Comparison of ENCODE assay signal across 26 cellular contexts in genomic region chr12:74620932-74621331, GRCh38.
DNase-seq lines count a peak whose midpoint lies in the region; ATAC-seq and TF ChIP-seq lines count a peak whose summit lies in the region.
"Had no signal": no experiment of that assay in that cellular context is flagged by ENCODE, and none has a peak within 500 bp of the region (broad histone marks: within the 10 kb centered on the region; RNA-seq: fewer than 3 reads in every experiment).

No MANE protein-coding gene starts in this region.

- in situ Hi-C loops in SK-MEL-5 (cut with HindIII; ENCODE audit: low pct_unique_long_range_greater_than_20kb, low sequenced_read_pairs) = no loop called here

- TF ChIP-seq POLR2A in HCT116 (IDR thresholded peaks at IDR 0.05; ENCODE audit: borderline replicate concordance, extremely low read depth, insufficient read depth, insufficient read length) = no peak

- CTCF ChIA-PET in HCT116 (lab: Charles Lee) = no interaction called here

- no peaks in the 10 kb centered on the region for H3K9me2 ChIP-seq in HCT116 (ENCODE audit: insufficient read depth)

- H3K4me1 ChIP-seq in HCT116 (ENCODE audit: control insufficient read depth in 1 of 2, insufficient read depth in 2 of 2, low read length in 2 of 2) = no peaks in the 10 kb centered on the region
- H3K4me1 ChIP-seq: SJSA1 had no signal

- no peak overlapping the region for H3K4me3 ChIP-seq in HCT116 (replicated peaks in 1 of 2; ENCODE audit: low read depth in 1 of 2, low read length in 2 of 2)
- H3K4me3 ChIP-seq: PC-9, SJSA1 had no signal

- H4K20me1 ChIP-seq in HCT116 (ENCODE audit: insufficient read depth) = no peaks in the 10 kb centered on the region

- intact Hi-C loops in HCT116 (cut with micrococcal nuclease) = no loop called here

- RAD21 ChIA-PET in HCT116 (lab: Charles Lee; ENCODE audit: low non-redundant PET in 1 of 2, low total read pairs in 2 of 2, uncharacterized antibody in 2 of 2, unreplicated experiment in 2 of 2) = no interaction called here

- H3K27me3 ChIP-seq in HCT116 (ENCODE audit: insufficient read depth, low read length) = no peaks in the 10 kb centered on the region
- H3K27me3 ChIP-seq: SJSA1 had no signal

- H3K79me2 ChIP-seq in HCT116 (ENCODE audit: insufficient read depth, low read length) = no peaks in the 10 kb centered on the region

- H3K9me3 ChIP-seq in HCT116 (ENCODE audit: control insufficient read depth in 1 of 2, insufficient read depth in 1 of 2, low read depth in 1 of 2, low read length in 2 of 2) = no peaks in the 10 kb centered on the region
- H3K9me3 ChIP-seq: SJSA1 had no signal

- no peak overlapping the region for H3K4me2 ChIP-seq in HCT116 (ENCODE audit: low read length)
- H3K4me2 ChIP-seq: PC-9 had no signal

- H3K9ac ChIP-seq in HCT116 (ENCODE audit: low read length) = no peak overlapping the region

- no peak for TF ChIP-seq RAD21 in HCT116 (IDR thresholded peaks at IDR 0.05; ENCODE audit: low read depth)

- H3K27ac ChIP-seq in HCT116 (ENCODE audit: low read depth, low read length) = no peak overlapping the region
- H3K27ac ChIP-seq: C4-2B, PC-9, SJSA1 had no signal

- H2AFZ ChIP-seq in HCT116 (ENCODE audit: low read depth, low read length, poor library complexity, severe bottlenecking) = peak overlapping the region; percentile 39

- POLR2A ChIA-PET in HCT116 (lab: Charles Lee) = no interaction called here

- no TSS peak for BruUV-seq in HCT116 (replicated peaks; lab: Mats Ljungman, UMichigan)

- no peak for ATAC-seq in HCT116
- ATAC-seq: CD8-positive, alpha-beta T cell; T-cell had no signal

- no peak for TF ChIP-seq CTCF in HCT116 (IDR thresholded peaks at IDR 0.05 in 2 of 3, conservative IDR thresholded peaks at IDR 0.05 in 1 of 3; ENCODE audit: borderline replicate concordance in 1 of 3, insufficient read depth in 1 of 3, low read depth in 2 of 3, low read length in 2 of 3)

- peak; percentile 69 for DNase-seq in COLO829 (ENCODE audit: low spot score)
- DNase-seq in HCT116 (ENCODE audit: low read depth, low spot score) = no peak
- DNase-seq in SK-MEL-5 (ENCODE audit: low read depth, low spot score) = peak; percentile 56
- peak; percentile 28 for DNase-seq in medulla oblongata (ENCODE audit: extremely low spot score)
- no peak for DNase-seq in activated gamma-delta T cell treated with Interleukin-2 at 50 U/mL for 16 hours
- no peak for DNase-seq in GM19240 (ENCODE audit: insufficient read length, low spot score)
- DNase-seq in effector CD8-positive, alpha-beta T cell (lab: John Stamatoyannopoulos, UW) = no peak
- no peak for DNase-seq in activated gamma-delta T cell (lab: John Stamatoyannopoulos, UW)
- DNase-seq: CD8-positive, alpha-beta T cell; DMS 273 treated with DMSO at 0.1 percent for 48 hours; DND-41; H7; HFFc6; IMR-90; KG1; NCI-H1092; NCI-H1436 treated with DMSO at 0.1 percent for 48 hours; NCI-H187 treated with DMSO at 0.1 percent for 48 hours; NCI-H2107; NCI-H524 treated with DMSO at 0.1 percent for 48 hours; PC-9; Right ventricle myocardium superior; RPMI8226; T-cell had no signal

- no peaks in the 10 kb centered on the region for H3K36me3 ChIP-seq in HCT116 (ENCODE audit: control insufficient read depth in 1 of 2, insufficient read depth in 2 of 2, low read length in 2 of 2)
- H3K36me3 ChIP-seq: SJSA1 had no signal

TF ChIP-seq in HCT116, 20 proteins besides CTCF, POLR2A, EP300 and RAD21:
- TF ChIP-seq CBX3 (IDR thresholded peaks at IDR 0.05; ENCODE audit: low read depth) (no peak), TCF7L2 (IDR thresholded peaks at IDR 0.05; ENCODE audit: borderline replicate concordance, extremely low read depth, insufficient read depth, insufficient read length) (no peak), ZBTB33 (IDR thresholded peaks at IDR 0.05; ENCODE audit: extremely low read depth, insufficient replicate concordance, low read length) (no peak), SIN3A (IDR thresholded peaks at IDR 0.05; ENCODE audit: low read depth) (no peak), REST (IDR thresholded peaks at IDR 0.05; ENCODE audit: low read depth) (no peak), ZFX (IDR thresholded peaks at IDR 0.05) (no peak), EZH2 (IDR thresholded peaks at IDR 0.05) (no peak), SRF (IDR thresholded peaks at IDR 0.05; ENCODE audit: low read depth) (no peak), ATF3 (IDR thresholded peaks at IDR 0.05) (no peak), MAX (IDR thresholded peaks at IDR 0.05) (no peak), SP1 (IDR thresholded peaks at IDR 0.05; ENCODE audit: low read depth) (no peak), EZH2phosphoT487 (IDR thresholded peaks at IDR 0.05; ENCODE audit: borderline replicate concordance) (no peak), POLR2AphosphoS5 (IDR thresholded peaks at IDR 0.05; ENCODE audit: low read depth, low read length) (no peak), CEBPB (IDR thresholded peaks at IDR 0.05; ENCODE audit: low read depth) (no peak), YY1 (IDR thresholded peaks at IDR 0.05; ENCODE audit: extremely low read depth, insufficient replicate concordance, low read depth, low read length) (no peak), FOSL1 (IDR thresholded peaks at IDR 0.05; ENCODE audit: low read depth) (no peak), ZNF274 (IDR thresholded peaks at IDR 0.05; ENCODE audit: low read depth, low read length) (no peak), EGR1 (IDR thresholded peaks at IDR 0.05; ENCODE audit: low read depth) (no peak), JUND (IDR thresholded peaks at IDR 0.05) (no peak)

Comparison
In these comparisons a context has a peak if more than half of its experiments do, and no peak if none do; other contexts are left out.
1. DNase-seq: peak in COLO829 (single experiment), SK-MEL-5 (single experiment) and medulla oblongata (single experiment); none in HCT116 (single experiment), activated gamma-delta T cell treated with Interleukin-2 at 50 U/mL for 16 hours (single experiment), GM19240 (single experiment), effector CD8-positive, alpha-beta T cell (single experiment) and activated gamma-delta T cell (single experiment).